24 cellular contexts compared by ENCODE assay signal in the genomic region with DNA sequence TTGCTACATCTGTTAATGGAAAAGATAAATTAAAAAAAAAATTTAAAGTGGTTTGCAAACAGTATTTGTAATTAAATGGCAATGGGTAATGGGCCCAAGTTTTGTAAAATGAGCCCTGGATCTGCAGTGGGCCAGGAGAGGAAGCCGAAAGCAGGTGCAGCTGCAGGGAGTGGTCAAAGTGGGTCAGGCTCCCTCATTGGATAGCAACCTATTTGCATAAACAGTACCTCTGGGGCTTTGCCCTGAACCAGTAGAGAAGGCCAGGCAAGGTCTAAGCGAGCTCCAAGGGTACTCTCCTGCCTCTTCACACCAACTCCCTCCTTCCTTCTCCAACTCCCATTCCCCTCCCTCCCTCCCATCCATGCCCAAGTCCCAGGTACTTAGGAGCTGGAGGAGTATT.
"Had no signal": no experiment of that assay in that cellular context is flagged by ENCODE, and none has a peak within 500 bp of the region (broad histone marks: within the 10 kb centered on the region; RNA-seq: fewer than 3 reads in every experiment).

No MANE protein-coding gene starts in this region.

- H3K27me3 Mint-ChIP-seq: activated CD4-positive, alpha-beta T cell treated with anti-CD3 and anti-CD28 coated beads, Interleukin-2, amount 10 ng/mL, durations not matched to agents 7 days and 5 days; activated naive CD8-positive, alpha-beta T cell treated with anti-CD3 and anti-CD28 coated beads for 36 hours had no signal

- ATAC-seq: right cardiac atrium had no signal

- H3K4me1 ChIP-seq: colonic mucosa, prostate gland, tibial nerve, uterus had no signal

- H3K27ac Mint-ChIP-seq: activated CD4-positive, alpha-beta T cell treated with anti-CD3 and anti-CD28 coated beads, Interleukin-2, amount 10 ng/mL, durations not matched to agents 7 days and 5 days; activated naive CD8-positive, alpha-beta T cell treated with anti-CD3 and anti-CD28 coated beads for 36 hours; brain; immature natural killer cell; mesothelial cell of epicardium; nephron progenitor cell had no signal

- H3K4me3 Mint-ChIP-seq: activated CD4-positive, alpha-beta T cell treated with anti-CD3 and anti-CD28 coated beads, Interleukin-2, amount 10 ng/mL, durations not matched to agents 7 days and 5 days; activated naive CD8-positive, alpha-beta T cell treated with anti-CD3 and anti-CD28 coated beads for 36 hours; brain; immature natural killer cell; mesothelial cell of epicardium; nephron progenitor cell had no signal

- H3K27me3 ChIP-seq: colonic mucosa, tibial nerve, uterus had no signal

- H3K27ac ChIP-seq: colonic mucosa, prostate gland, skin epidermis, tibial nerve, uterus had no signal

- H3K36me3 Mint-ChIP-seq: activated naive CD8-positive, alpha-beta T cell treated with anti-CD3 and anti-CD28 coated beads for 36 hours; brain; immature natural killer cell; mesothelial cell of epicardium had no signal

- H3K4me3 ChIP-seq: colonic mucosa, prostate gland, skin epidermis, tibial nerve, uterus had no signal

- H3K36me3 ChIP-seq: colonic mucosa, prostate gland, tibial nerve, uterus had no signal

- DNase-seq: activated CD4-positive, alpha-beta T cell treated with anti-CD3 and anti-CD28 coated beads, Interleukin-2, amount 10 ng/mL, durations not matched to agents 7 days and 5 days; activated CD4-positive, CD25-positive, alpha-beta regulatory T cell; activated CD8-positive, alpha-beta memory T cell treated with anti-CD3 and anti-CD28 coated beads, Interleukin-2, amount 50 U/mL, for 48 hours; activated gamma-delta T cell treated with Interleukin-2 at 50 U/mL for 16 hours; activated naive CD8-positive, alpha-beta T cell treated with anti-CD3 and anti-CD28 coated beads for 36 hours; central memory CD4-positive, alpha-beta T cell; colonic mucosa; foreskin fibroblast; glutamatergic neuron; hypothalamus; immature natural killer cell; nephron progenitor cell; right cardiac atrium; stimulated activated CD4-positive, alpha-beta T cell treated with anti-CD3 and anti-CD28 coated beads, Interleukin-15, amount 100 ng/mL, for 24 hours; stimulated activated CD4-positive, alpha-beta T cell treated with anti-CD3 and anti-CD28 coated beads, Interleukin-4, amount 100 ng/mL, for 24 hours; stimulated activated CD8-positive, alpha-beta memory T cell treated with anti-CD3 and anti-CD28 coated beads, Interleukin-4, amount 100 ng/mL, for 48 hours; stimulated activated naive CD4-positive, alpha-beta T cell treated with Interleukin-2 at 50 U/mL for 16 hours; substantia nigra; uterus had no signal

- H3K9me3 ChIP-seq: colonic mucosa, prostate gland, tibial nerve, uterus had no signal

- H3K4me1 Mint-ChIP-seq: activated CD4-positive, alpha-beta T cell treated with anti-CD3 and anti-CD28 coated beads, Interleukin-2, amount 10 ng/mL, durations not matched to agents 7 days and 5 days; activated naive CD8-positive, alpha-beta T cell treated with anti-CD3 and anti-CD28 coated beads for 36 hours; immature natural killer cell; mesothelial cell of epicardium had no signal

- H3K9me3 Mint-ChIP-seq: activated CD4-positive, alpha-beta T cell treated with anti-CD3 and anti-CD28 coated beads, Interleukin-2, amount 10 ng/mL, durations not matched to agents 7 days and 5 days; activated naive CD8-positive, alpha-beta T cell treated with anti-CD3 and anti-CD28 coated beads for 36 hours; brain; immature natural killer cell; mesothelial cell of epicardium; nephron progenitor cell had no signal
